Comparison of ENCODE assay signal across 8 cellular contexts in genomic region chr20:33568378-33569289, GRCh38.
DNase-seq lines count a peak whose midpoint lies in the region; ATAC-seq lines count a peak whose summit lies in the region.

No MANE protein-coding gene starts in this region.

- peak overlapping the region; percentile 23 for H3K27ac ChIP-seq in angular gyrus (ENCODE audit: low read depth, low read length)

- H3K4me3 Mint-ChIP-seq in memory B cell: peak overlapping the region; percentile 60

- H3K4me1 Mint-ChIP-seq in memory B cell: peaks cover 29% of the 10 kb centered on the region

- DNase-seq in COLO668 (lab: John Stamatoyannopoulos, UW; ENCODE audit: unreplicated experiment): peak; percentile 99
- DNase-seq in NCI-H1436 treated with DMSO at 0.1 percent for 48 hours (lab: John Stamatoyannopoulos, UW): peak; percentile 86
- DNase-seq in memory B cell (ENCODE audit: low spot score in 2 of 2): no peak
- no peak for DNase-seq in A172 (ENCODE audit: low spot score)

- peaks cover 4% of the 10 kb centered on the region for H3K36me3 Mint-ChIP-seq in memory B cell

- no peaks in the 10 kb centered on the region for H3K27me3 Mint-ChIP-seq in memory B cell

- H3K27ac Mint-ChIP-seq in memory B cell: no peak overlapping the region

- ATAC-seq in memory B cell (ENCODE audit: low read depth): peak; percentile 68
- no peak for ATAC-seq in GM19452 (IDR thresholded peaks at IDR 0.05; ENCODE audit: unreplicated experiment)
- ATAC-seq in GM19455 (IDR thresholded peaks at IDR 0.05; ENCODE audit: unreplicated experiment): no peak
- no peak for ATAC-seq in HG03139 (IDR thresholded peaks at IDR 0.05; ENCODE audit: unreplicated experiment)

- H3K9me3 Mint-ChIP-seq in memory B cell: no peaks in the 10 kb centered on the region

Comparison
In these comparisons a context has a peak if more than half of its experiments do, and no peak if none do; other contexts are left out.
1. DNase-seq: peak in COLO668 (single experiment) and NCI-H1436 treated with DMSO at 0.1 percent for 48 hours (single experiment); none in memory B cell (0 of 2) and A172 (single experiment).